Comparison of ENCODE assay signal across 24 cellular contexts in the genomic region with DNA sequence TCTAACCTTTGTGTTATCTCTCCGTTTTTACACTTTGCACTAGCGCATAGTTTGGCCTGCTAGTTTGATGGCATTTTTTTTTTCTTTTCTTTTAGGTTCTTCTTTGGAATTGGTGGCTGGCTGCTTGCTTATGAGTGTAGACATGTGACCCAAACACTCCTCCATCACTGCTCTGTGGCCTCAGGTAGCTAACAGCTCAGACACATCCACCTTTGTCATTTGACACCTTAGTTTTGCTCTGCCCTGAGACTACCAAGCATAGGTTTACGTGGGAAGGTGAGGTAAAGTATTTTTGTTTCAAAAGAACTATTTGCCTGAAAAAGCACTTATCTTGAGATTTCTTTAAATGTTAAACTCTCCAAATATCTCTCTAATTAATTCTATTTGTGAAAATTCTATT.
"Had no signal": no experiment of that assay in that cellular context is flagged by ENCODE, and none has a peak within 500 bp of the region (broad histone marks: within the 10 kb centered on the region; RNA-seq: fewer than 3 reads in every experiment).

No MANE protein-coding gene starts in this region.

- H3K36me3 ChIP-seq: colonic mucosa, esophagus muscularis mucosa, gastroesophageal sphincter, heart left ventricle, left lung, lower lobe of right lung had no signal

- DNase-seq: colonic mucosa; dermis blood vessel endothelial cell; dorsolateral prefrontal cortex; effector CD4-positive, alpha-beta T cell; effector memory CD4-positive, alpha-beta T cell; foreskin keratinocyte; heart left ventricle; hypothalamus; left cardiac atrium; left lung; left ventricle myocardium superior; lower lobe of right lung; mesenchymal stem cell; mucosa of descending colon; naive B cell; naive thymus-derived CD8-positive, alpha-beta T cell had no signal

- H3K4me2 ChIP-seq: hepatocyte had no signal

- H3K4me3 Mint-ChIP-seq: mesothelial cell of epicardium; naive B cell; naive thymus-derived CD8-positive, alpha-beta T cell had no signal

- H3K9me3 ChIP-seq: colonic mucosa, lower lobe of right lung, mucosa of descending colon had no signal

- H3K36me3 Mint-ChIP-seq: mesothelial cell of epicardium; naive B cell; naive thymus-derived CD8-positive, alpha-beta T cell had no signal

- H3K79me2 ChIP-seq: hepatocyte had no signal

- H3K27ac Mint-ChIP-seq: mesothelial cell of epicardium; naive B cell; naive thymus-derived CD8-positive, alpha-beta T cell had no signal

- ATAC-seq: foreskin keratinocyte; gastroesophageal sphincter; heart left ventricle; left cardiac atrium; left lung; left ventricle myocardium superior; lower lobe of right lung; mucosa of descending colon; naive thymus-derived CD8-positive, alpha-beta T cell had no signal

- H3K27ac ChIP-seq: colonic mucosa, dorsolateral prefrontal cortex, esophagus muscularis mucosa, foreskin keratinocyte, gastroesophageal sphincter, heart left ventricle, hepatocyte, left lung, lower lobe of right lung had no signal

- H3K4me1 Mint-ChIP-seq: naive B cell; naive thymus-derived CD8-positive, alpha-beta T cell had no signal

- H3K27me3 ChIP-seq: colonic mucosa, dorsolateral prefrontal cortex, esophagus muscularis mucosa, gastroesophageal sphincter, heart left ventricle, hepatocyte, left lung had no signal

- H3K4me3 ChIP-seq: colonic mucosa, dorsolateral prefrontal cortex, esophagus muscularis mucosa, gastroesophageal sphincter, heart left ventricle, hepatocyte, left lung, lower lobe of right lung, mucosa of descending colon had no signal

- H3K4me1 ChIP-seq: colonic mucosa, esophagus muscularis mucosa, gastroesophageal sphincter, heart left ventricle, left lung, lower lobe of right lung had no signal

- FAIRE-seq: endothelial cell of umbilical vein, frontal cortex, islet of Langerhans, keratinocyte had no signal

- H2AFZ ChIP-seq: hepatocyte had no signal
